8 cellular contexts compared by ENCODE assay signal in genomic region chr17:81514735-81515529, GRCh38. TPM values are rescaled to one million over a fixed set of nuclear protein-coding genes. Genes with fewer than 3 reads are reported as not detected.
DNase-seq lines count a peak whose midpoint lies in the region; ATAC-seq and TF ChIP-seq lines count a peak whose summit lies in the region.

No MANE protein-coding gene starts in this region.

- peaks cover 18% of the 10 kb centered on the region for H3K4me1 Mint-ChIP-seq in activated naive CD8-positive, alpha-beta T cell treated with anti-CD3 and anti-CD28 coated beads, Interleukin-2, amount 10 ng/mL, durations not matched to agents 7 days and 5 days

- no peaks in the 10 kb centered on the region for H3K27me3 Mint-ChIP-seq in activated naive CD8-positive, alpha-beta T cell treated with anti-CD3 and anti-CD28 coated beads, Interleukin-2, amount 10 ng/mL, durations not matched to agents 7 days and 5 days

- POLR2A ChIA-PET in activated naive CD8-positive, alpha-beta T cell treated with anti-CD3 and anti-CD28 coated beads, Interleukin-2, amount 10 ng/mL, durations not matched to agents 7 days and 5 days (lab: Charles Lee), result interaction anchor here (0.5 to 6.9 kb wide), 6 partner anchors 10 to 458 kb away, joined by 3 to 50 read pairs (median 6); partner anchors contain the start of genes FAAP100 and SLC38A10

- peak; percentile 88 for DNase-seq in SIG-M5 treated with dmso at 0.1 percent for 504 hours (lab: John Stamatoyannopoulos, UW; ENCODE audit: unreplicated experiment)
- DNase-seq in SIG-M5 (lab: John Stamatoyannopoulos, UW), result no peak
- DNase-seq in SK-N-DZ (ENCODE audit: low spot score), result peak; percentile 78
- DNase-seq in activated naive CD8-positive, alpha-beta T cell treated with anti-CD3 and anti-CD28 coated beads, Interleukin-2, amount 10 ng/mL, durations not matched to agents 7 days and 5 days, result peak; percentile 86
- peak; percentile 94 for DNase-seq in Right ventricle myocardium inferior (ENCODE audit: missing footprints)
- DNase-seq in ovary, result peak; percentile 83 to 89 (median 84)
- DNase-seq in uterus, result peak; percentile 87 to 89

- peak overlapping the region; percentile 86 for H3K27ac Mint-ChIP-seq in activated naive CD8-positive, alpha-beta T cell treated with anti-CD3 and anti-CD28 coated beads, Interleukin-2, amount 10 ng/mL, durations not matched to agents 7 days and 5 days

- peak overlapping the region; percentile 94 for H3K4me3 Mint-ChIP-seq in activated naive CD8-positive, alpha-beta T cell treated with anti-CD3 and anti-CD28 coated beads, Interleukin-2, amount 10 ng/mL, durations not matched to agents 7 days and 5 days

- peak overlapping the region; percentile 98 to 100 for H3K27ac ChIP-seq in ovary
- peak overlapping the region; percentile 97 to 100 for H3K27ac ChIP-seq in uterus

- TF ChIP-seq CTCF in ovary (IDR thresholded peaks at IDR 0.05) (no peak), uterus (IDR thresholded peaks at IDR 0.05) (no peak)

- H3K9me3 ChIP-seq in ovary, result no peaks in the 10 kb centered on the region
- no peaks in the 10 kb centered on the region for H3K9me3 ChIP-seq in uterus

- WGBS in ovary, 3 donors, result 0 to 1% (median 0%) methylated on average over 49 to 82 of the region's 82 CpGs

- no peaks in the 10 kb centered on the region for H3K9me3 Mint-ChIP-seq in activated naive CD8-positive, alpha-beta T cell treated with anti-CD3 and anti-CD28 coated beads, Interleukin-2, amount 10 ng/mL, durations not matched to agents 7 days and 5 days

- no peaks in the 10 kb centered on the region for H3K36me3 ChIP-seq in ovary
- no peaks in the 10 kb centered on the region for H3K36me3 ChIP-seq in uterus

- H3K36me3 Mint-ChIP-seq in activated naive CD8-positive, alpha-beta T cell treated with anti-CD3 and anti-CD28 coated beads, Interleukin-2, amount 10 ng/mL, durations not matched to agents 7 days and 5 days, result peaks cover 24% of the 10 kb centered on the region

- TF ChIP-seq RAD21 in Ishikawa (IDR thresholded peaks at IDR 0.05; ENCODE audit: low read depth), result no peak

- H3K27me3 ChIP-seq in ovary (no peaks in the 10 kb centered on the region), uterus (no peaks in the 10 kb centered on the region)

- intact Hi-C loops in Right ventricle myocardium inferior (cut with DNase I), result loop anchor here (5.0 kb wide), 2 partner anchors 37 to 87 kb away; partner anchors contain the start of gene FAAP100
- intact Hi-C loops in ovary (cut with DNase I), result loop anchor here in 2 of 4 donors (5.0 kb wide), 2 partner anchors 113 to 118 kb away; partner anchors contain the start of gene BAHCC1 (in 1 of the 2)
- intact Hi-C loops in uterus (cut with DNase I; ENCODE audit: low total_unique reads), result loop anchor here (5.0 kb wide), 1 partner anchor 118 kb away; the partner anchor contains the start of gene BAHCC1

- peak; percentile 41 for ATAC-seq in activated naive CD8-positive, alpha-beta T cell treated with anti-CD3 and anti-CD28 coated beads, Interleukin-2, amount 10 ng/mL, durations not matched to agents 7 days and 5 days (ENCODE audit: low read depth)
- ATAC-seq in Right ventricle myocardium inferior, result peak; percentile 53

- peak; percentile 30; the same call in 1 of the 2 replicates for TF ChIP-seq EP300 in Ishikawa (IDR thresholded peaks at IDR 0.05; ENCODE audit: borderline replicate concordance)
- TF ChIP-seq EP300 in ovary (IDR thresholded peaks at IDR 0.05), result no peak

- peak; percentile 72 for TF ChIP-seq POLR2A in ovary (IDR thresholded peaks at IDR 0.05)
- TF ChIP-seq POLR2A in uterus (IDR thresholded peaks at IDR 0.05), result peak; percentile 88 to 89

- peak overlapping the region; percentile 93 for H3K4me3 ChIP-seq in ovary
- peak overlapping the region; percentile 77 to 98 for H3K4me3 ChIP-seq in uterus

- H3K4me1 ChIP-seq in ovary (ENCODE audit: insufficient read depth), result peaks cover 18% of the 10 kb centered on the region
- peaks cover 3 to 23% of the 10 kb centered on the region in 2 donors for H3K4me1 ChIP-seq in uterus

TF ChIP-seq in Ishikawa, 13 proteins besides CTCF, POLR2A, EP300 and RAD21:
- TF ChIP-seq MAX (IDR thresholded peaks at IDR 0.05) (peak; percentile 48), CREB1 (IDR thresholded peaks at IDR 0.05; ENCODE audit: low read depth) (no peak), EGR1 (IDR thresholded peaks at IDR 0.05) (0 out of 2 replicates have a peak, but pooled peaks have one; percentile 7), NFIC (IDR thresholded peaks at IDR 0.05) (no peak), TAF1 (IDR thresholded peaks at IDR 0.05; ENCODE audit: low read depth) (no peak), YY1 (IDR thresholded peaks at IDR 0.05; ENCODE audit: low read depth) (peak; percentile 73), CEBPB (IDR thresholded peaks at IDR 0.05) (no peak)

RNA-seq across cellular contexts. Expression of gene ACTG1, which starts 2.3 kb away (rescaled TPM):
- 2,351 and 2,595 TPM in 2 replicates for polyA plus RNA-seq in SK-N-DZ (2014; cell fraction: cytosol; rRNA removed)
- 1,254 and 2,322 TPM in 2 replicates for polyA plus RNA-seq in SK-N-DZ (2014; cell fraction: nucleus; rRNA removed)
- 1,000 to 10,000 TPM; 2,936 to 3,174 TPM for total RNA-seq in activated naive CD8-positive, alpha-beta T cell treated with anti-CD3 and anti-CD28 coated beads, Interleukin-2, amount 10 ng/mL, durations not matched to agents 7 days and 5 days
- total RNA-seq in Right ventricle myocardium inferior, result 468 TPM
- total RNA-seq in ovary, result 1,000 to 10,000 TPM; 3,016 to 5,681 (median 4,174) TPM
- 1,000 to 10,000 TPM; 1,825 to 3,391 TPM for polyA plus RNA-seq in ovary
- total RNA-seq in uterus, result 1,000 to 10,000 TPM; 1,023 to 5,472 (median 2,159) TPM

RNA-seq across cellular contexts. Expression of gene FSCN2, which starts 13.2 kb away (rescaled TPM):
- polyA plus RNA-seq in SK-N-DZ (2014; cell fraction: cytosol; rRNA removed), result 0.13 TPM in 1 of 2 replicates, not detected in the other
- polyA plus RNA-seq in SK-N-DZ (2014; cell fraction: nucleus; rRNA removed), result 0.52 TPM in 1 of 2 replicates, not detected in the other
- total RNA-seq in activated naive CD8-positive, alpha-beta T cell treated with anti-CD3 and anti-CD28 coated beads, Interleukin-2, amount 10 ng/mL, durations not matched to agents 7 days and 5 days, result 1 to 10 TPM in 1 of 2 experiments, under 1 TPM in 1; 0.94 to 1.7 TPM
- 0.19 TPM for total RNA-seq in Right ventricle myocardium inferior
- total RNA-seq in ovary, result 1 to 10 TPM; 1.8 to 6.4 (median 3.9) TPM
- polyA plus RNA-seq in ovary, result 1 to 10 TPM in 1 of 2 donors, under 1 TPM in 1; 0.13 to 1.6 TPM
- total RNA-seq in uterus, result 1 to 10 TPM in 2 of 4 donors, not detected in 2; 5.0 to 7.4 TPM

RNA-seq across cellular contexts. Expression of gene FAAP100, which starts 37.2 kb away (rescaled TPM):
- 40.2 and 49.0 TPM in 2 replicates for polyA plus RNA-seq in SK-N-DZ (2014; cell fraction: cytosol; rRNA removed)
- 85.2 and 88.2 TPM in 2 replicates for polyA plus RNA-seq in SK-N-DZ (2014; cell fraction: nucleus; rRNA removed)
- total RNA-seq in activated naive CD8-positive, alpha-beta T cell treated with anti-CD3 and anti-CD28 coated beads, Interleukin-2, amount 10 ng/mL, durations not matched to agents 7 days and 5 days, result 10 to 100 TPM; 40.7 to 43.1 TPM
- total RNA-seq in Right ventricle myocardium inferior, result 14.8 TPM
- total RNA-seq in ovary, result 10 to 100 TPM; 14.9 to 29.1 (median 25.1) TPM
- 10 to 100 TPM in 1 of 2 donors, under 1 TPM in 1; 0.77 to 19.7 TPM for polyA plus RNA-seq in ovary
- 10 to 100 TPM in 2 of 4 donors, 1 to 10 TPM in 2; 3.5 to 31.2 (median 17.3) TPM for total RNA-seq in uterus
